Comparison of ENCODE assay signal across 1 cellular context in genomic region chr4:99816611-99817309, GRCh38.
TF ChIP-seq lines count a peak whose summit lies in the region.

DAPP1 (plus strand) TSS chr4:99816827; CDS start chr4:99816914, 87 bp downstream.

TF ChIP-seq in GM23338, 12 proteins besides CTCF, POLR2A, EP300 and RAD21 (continued from another document):
- TF ChIP-seq, protein P1, sequence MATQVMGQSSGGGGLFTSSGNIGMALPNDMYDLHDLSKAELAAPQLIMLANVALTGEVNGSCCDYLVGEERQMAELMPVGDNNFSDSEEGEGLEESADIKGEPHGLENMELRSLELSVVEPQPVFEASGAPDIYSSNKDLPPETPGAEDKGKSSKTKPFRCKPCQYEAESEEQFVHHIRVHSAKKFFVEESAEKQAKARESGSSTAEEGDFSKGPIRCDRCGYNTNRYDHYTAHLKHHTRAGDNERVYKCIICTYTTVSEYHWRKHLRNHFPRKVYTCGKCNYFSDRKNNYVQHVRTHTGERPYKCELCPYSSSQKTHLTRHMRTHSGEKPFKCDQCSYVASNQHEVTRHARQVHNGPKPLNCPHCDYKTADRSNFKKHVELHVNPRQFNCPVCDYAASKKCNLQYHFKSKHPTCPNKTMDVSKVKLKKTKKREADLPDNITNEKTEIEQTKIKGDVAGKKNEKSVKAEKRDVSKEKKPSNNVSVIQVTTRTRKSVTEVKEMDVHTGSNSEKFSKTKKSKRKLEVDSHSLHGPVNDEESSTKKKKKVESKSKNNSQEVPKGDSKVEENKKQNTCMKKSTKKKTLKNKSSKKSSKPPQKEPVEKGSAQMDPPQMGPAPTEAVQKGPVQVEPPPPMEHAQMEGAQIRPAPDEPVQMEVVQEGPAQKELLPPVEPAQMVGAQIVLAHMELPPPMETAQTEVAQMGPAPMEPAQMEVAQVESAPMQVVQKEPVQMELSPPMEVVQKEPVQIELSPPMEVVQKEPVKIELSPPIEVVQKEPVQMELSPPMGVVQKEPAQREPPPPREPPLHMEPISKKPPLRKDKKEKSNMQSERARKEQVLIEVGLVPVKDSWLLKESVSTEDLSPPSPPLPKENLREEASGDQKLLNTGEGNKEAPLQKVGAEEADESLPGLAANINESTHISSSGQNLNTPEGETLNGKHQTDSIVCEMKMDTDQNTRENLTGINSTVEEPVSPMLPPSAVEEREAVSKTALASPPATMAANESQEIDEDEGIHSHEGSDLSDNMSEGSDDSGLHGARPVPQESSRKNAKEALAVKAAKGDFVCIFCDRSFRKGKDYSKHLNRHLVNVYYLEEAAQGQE (IDR thresholded peaks at IDR 0.05; ENCODE audit: unreplicated experiment): no peak
- TF ChIP-seq ZNF114 (CRISPR knock-in tag; IDR thresholded peaks at IDR 0.05): no peak
- TF ChIP-seq NANOG (IDR thresholded peaks at IDR 0.05; ENCODE audit: borderline replicate concordance): no peak
